In genomic region chr19:48392006-48392344, GRCh38 we compare ENCODE assay signal across 12 cellular contexts. TPM values are rescaled to one million over a fixed set of nuclear protein-coding genes. Genes with fewer than 3 reads are reported as not detected.
DNase-seq lines count a peak whose midpoint lies in the region; ATAC-seq and TF ChIP-seq lines count a peak whose summit lies in the region.
"Not testable (repeated sequence)": the region's sequence is repeated elsewhere in the genome, so short reads cannot be mapped to it uniquely, and the experiment has no call there.
"Had no signal": no experiment of that assay in that cellular context is flagged by ENCODE, and none has a peak within 500 bp of the region (broad histone marks: within the 10 kb centered on the region; RNA-seq: fewer than 3 reads in every experiment).

No MANE protein-coding gene starts in this region.

- not testable (repeated sequence) for H3K4me3 ChIP-seq in Caco-2 (ENCODE audit: low read depth, low read length)
- peak overlapping the region; percentile 85 for H3K4me3 ChIP-seq in OCI-LY3 (ENCODE audit: low read length)

- H3K4me1 Mint-ChIP-seq in Caco-2 (ENCODE audit: low read depth, unreplicated experiment), result peaks cover 33% of the 10 kb centered on the region
- peaks cover 26% of the 10 kb centered on the region for H3K4me1 Mint-ChIP-seq in activated CD8-positive, alpha-beta T cell treated with anti-CD3 and anti-CD28 coated beads for 36 hours (ENCODE audit: low read depth)
- peaks cover 22% of the 10 kb centered on the region for H3K4me1 Mint-ChIP-seq in activated naive CD8-positive, alpha-beta T cell treated with anti-CD3 and anti-CD28 coated beads, Interleukin-2, amount 50 U/mL, for 24 hours
- H3K4me1 Mint-ChIP-seq in mesothelial cell of epicardium, result peaks cover 43% of the 10 kb centered on the region
- peaks cover 33 to 55% of the 10 kb centered on the region in 2 donors for H3K4me1 Mint-ChIP-seq in stimulated activated naive B cell treated with anti-CD40 and anti-IgM and Interleukin-4, amounts not matched to agents 10 μg/mL and 1 μg/mL and 100 μg/mL, for 72 hours

- not testable (repeated sequence) for ATAC-seq in activated CD8-positive, alpha-beta T cell treated with anti-CD3 and anti-CD28 coated beads for 36 hours; activated naive CD8-positive, alpha-beta T cell treated with anti-CD3 and anti-CD28 coated beads, Interleukin-2, amount 50 U/mL, for 24 hours; stimulated activated naive B cell treated with anti-CD40 and anti-IgM and Interleukin-4, amounts not matched to agents 10 μg/mL and 1 μg/mL and 100 μg/mL, for 72 hours (replicated peaks)

- peak overlapping the region; percentile 61 for H3K27ac Mint-ChIP-seq in Caco-2 (ENCODE audit: unreplicated experiment)
- H3K27ac Mint-ChIP-seq in activated CD8-positive, alpha-beta T cell treated with anti-CD3 and anti-CD28 coated beads for 36 hours; activated naive CD8-positive, alpha-beta T cell treated with anti-CD3 and anti-CD28 coated beads, Interleukin-2, amount 50 U/mL, for 24 hours; mesothelial cell of epicardium: not testable (repeated sequence)
- H3K27ac Mint-ChIP-seq in stimulated activated naive B cell treated with anti-CD40 and anti-IgM and Interleukin-4, amounts not matched to agents 10 μg/mL and 1 μg/mL and 100 μg/mL, for 72 hours, result peak overlapping the region; percentile 94

- H3K4me1 ChIP-seq in Caco-2, result peaks cover 34% of the 10 kb centered on the region
- peaks cover 31% of the 10 kb centered on the region for H3K4me1 ChIP-seq in OCI-LY3 (ENCODE audit: low read length)

- H3K36me3 Mint-ChIP-seq in Caco-2 (ENCODE audit: insufficient read depth, unreplicated experiment) (peaks cover 67% of the 10 kb centered on the region), mesothelial cell of epicardium (peaks cover 13% of the 10 kb centered on the region)
- peaks cover 15% of the 10 kb centered on the region for H3K36me3 Mint-ChIP-seq in activated CD8-positive, alpha-beta T cell treated with anti-CD3 and anti-CD28 coated beads for 36 hours (ENCODE audit: low read depth)
- peaks cover 12% of the 10 kb centered on the region for H3K36me3 Mint-ChIP-seq in activated naive CD8-positive, alpha-beta T cell treated with anti-CD3 and anti-CD28 coated beads, Interleukin-2, amount 50 U/mL, for 24 hours (ENCODE audit: low read depth)
- peaks cover 10 to 16% of the 10 kb centered on the region in 2 donors for H3K36me3 Mint-ChIP-seq in stimulated activated naive B cell treated with anti-CD40 and anti-IgM and Interleukin-4, amounts not matched to agents 10 μg/mL and 1 μg/mL and 100 μg/mL, for 72 hours

- H3K4me2 ChIP-seq in OCI-LY3 (ENCODE audit: low read length), result peak overlapping the region; percentile 90

- not testable (repeated sequence) for H3K9me3 ChIP-seq in Caco-2; OCI-LY3 (ENCODE audit: insufficient read depth, low read length)

- H3K9me3 Mint-ChIP-seq in Caco-2 (ENCODE audit: unreplicated experiment); activated CD8-positive, alpha-beta T cell treated with anti-CD3 and anti-CD28 coated beads for 36 hours; activated naive CD8-positive, alpha-beta T cell treated with anti-CD3 and anti-CD28 coated beads, Interleukin-2, amount 50 U/mL, for 24 hours; mesothelial cell of epicardium; stimulated activated naive B cell treated with anti-CD40 and anti-IgM and Interleukin-4, amounts not matched to agents 10 μg/mL and 1 μg/mL and 100 μg/mL, for 72 hours: not testable (repeated sequence)

- H3K79me2 ChIP-seq in OCI-LY3 (ENCODE audit: low read length), result peaks cover 20% of the 10 kb centered on the region

- H3K36me3 ChIP-seq in Caco-2 (ENCODE audit: control insufficient read depth, insufficient read depth, low read length), result not testable (repeated sequence)
- H3K36me3 ChIP-seq in OCI-LY3 (replicated peaks; ENCODE audit: low read depth, low read length), result peaks cover 18% of the 10 kb centered on the region

- not testable (repeated sequence) for H3K27me3 Mint-ChIP-seq in Caco-2 (ENCODE audit: insufficient read depth, unreplicated experiment)
- peaks cover 31% of the 10 kb centered on the region for H3K27me3 Mint-ChIP-seq in activated CD8-positive, alpha-beta T cell treated with anti-CD3 and anti-CD28 coated beads for 36 hours
- H3K27me3 Mint-ChIP-seq in activated naive CD8-positive, alpha-beta T cell treated with anti-CD3 and anti-CD28 coated beads, Interleukin-2, amount 50 U/mL, for 24 hours, result peaks cover 29% of the 10 kb centered on the region
- peaks cover 28% of the 10 kb centered on the region for H3K27me3 Mint-ChIP-seq in mesothelial cell of epicardium (ENCODE audit: low read depth)
- peaks cover 33% of the 10 kb centered on the region in 2 donors for H3K27me3 Mint-ChIP-seq in stimulated activated naive B cell treated with anti-CD40 and anti-IgM and Interleukin-4, amounts not matched to agents 10 μg/mL and 1 μg/mL and 100 μg/mL, for 72 hours

- H3K27ac ChIP-seq in OCI-LY3 (ENCODE audit: low read length), result not testable (repeated sequence)

- not testable (repeated sequence) for DNase-seq in Caco-2; activated CD8-positive, alpha-beta T cell treated with anti-CD3 and anti-CD28 coated beads for 36 hours; activated naive CD8-positive, alpha-beta T cell treated with anti-CD3 and anti-CD28 coated beads, Interleukin-2, amount 50 U/mL, for 24 hours; mesothelial cell of epicardium (ENCODE audit: low spot score in 2 of 2, unreplicated experiment in 2 of 2); stimulated activated naive B cell treated with anti-CD40 and anti-IgM and Interleukin-4, amounts not matched to agents 10 μg/mL and 1 μg/mL and 100 μg/mL, for 72 hours

- CTCF ChIA-PET in Caco-2 (lab: Charles Lee), result interaction anchor here (0.5 to 2.2 kb wide), 31 partner anchors 8 to 241 kb away, joined by 3 to 49 read pairs (median 6); partner anchors contain the start of genes CARD8, GRWD1, SYNGR4 and TMEM143
- CTCF ChIA-PET in activated CD8-positive, alpha-beta T cell treated with anti-CD3 and anti-CD28 coated beads for 36 hours (lab: Charles Lee), result interaction anchor here (0.6 to 2.4 kb wide), 36 partner anchors 9 to 1185 kb away, joined by 3 to 25 read pairs (median 4); partner anchors contain the start of genes GRWD1, SYNGR4 and TMEM143

- H3K27me3 ChIP-seq in Caco-2 (replicated peaks; ENCODE audit: control insufficient read depth, insufficient read depth, low read length), result not testable (repeated sequence)
- H3K27me3 ChIP-seq in OCI-LY3 (ENCODE audit: low read depth, low read length), result peaks cover 33% of the 10 kb centered on the region

- not testable (repeated sequence) for TF ChIP-seq CTCF in Caco-2 (IDR thresholded peaks at IDR 0.05; ENCODE audit: insufficient read depth in 1 of 2, low read depth in 1 of 2, low read length in 1 of 2, severe bottlenecking in 1 of 2, unreplicated experiment in 1 of 2); OCI-LY3 (IDR thresholded peaks at IDR 0.05; ENCODE audit: low read depth, low read length); activated CD8-positive, alpha-beta T cell treated with anti-CD3 and anti-CD28 coated beads for 36 hours (IDR thresholded peaks at IDR 0.05); mesothelial cell of epicardium (IDR thresholded peaks at IDR 0.05; ENCODE audit: unreplicated experiment)

- intact Hi-C loops in Caco-2 (cut with micrococcal nuclease; ENCODE audit: unreplicated experiment), result loop anchor here (5.0 kb wide), 3 partner anchors 40 to 190 kb away; partner anchors contain the start of gene CYTH2
- intact Hi-C loops in activated CD8-positive, alpha-beta T cell treated with anti-CD3 and anti-CD28 coated beads for 36 hours (cut with micrococcal nuclease), result not testable (repeated sequence)

- peak overlapping the region; percentile 80 for H3K4me3 Mint-ChIP-seq in Caco-2 (ENCODE audit: unreplicated experiment)
- peak overlapping the region; percentile 91 for H3K4me3 Mint-ChIP-seq in activated CD8-positive, alpha-beta T cell treated with anti-CD3 and anti-CD28 coated beads for 36 hours
- H3K4me3 Mint-ChIP-seq in activated naive CD8-positive, alpha-beta T cell treated with anti-CD3 and anti-CD28 coated beads, Interleukin-2, amount 50 U/mL, for 24 hours, result peak overlapping the region; percentile 92
- peak overlapping the region; percentile 96 for H3K4me3 Mint-ChIP-seq in mesothelial cell of epicardium
- peak overlapping the region; percentile 93 to 99 for H3K4me3 Mint-ChIP-seq in stimulated activated naive B cell treated with anti-CD40 and anti-IgM and Interleukin-4, amounts not matched to agents 10 μg/mL and 1 μg/mL and 100 μg/mL, for 72 hours

- not testable (repeated sequence) for BruUV-seq in Caco-2 (replicated peaks; lab: Mats Ljungman, UMichigan)

- H2AFZ ChIP-seq in OCI-LY3 (ENCODE audit: low read depth, low read length), result peak overlapping the region; percentile 56; the same call in 1 of the 2 replicates

- not testable (repeated sequence) for H4K20me1 ChIP-seq in OCI-LY3 (ENCODE audit: insufficient read depth, low read length)

- H3K9ac ChIP-seq in OCI-LY3 (ENCODE audit: low read length), result peak overlapping the region; percentile 93

- POLR2A ChIA-PET in Caco-2 (lab: Charles Lee), result interaction anchor here (0.5 to 2.4 kb wide), 7 partner anchors 8 to 192 kb away, joined by 3 to 21 read pairs (median 6); partner anchors contain the start of genes CARD8, SYNGR4 and TMEM143
- POLR2A ChIA-PET in activated CD8-positive, alpha-beta T cell treated with anti-CD3 and anti-CD28 coated beads for 36 hours (lab: Charles Lee), result interaction anchor here (1.1 to 2.1 kb wide), 3 partner anchors 11 to 27 kb away, joined by 3 to 7 read pairs (median 3); partner anchors contain the start of gene SYNGR4

RNA-seq across cellular contexts. Expression of gene KDELR1, which starts 0.6 kb away (rescaled TPM):
- total RNA-seq in Caco-2 (2022) (375 and 381 TPM in 2 replicates), mesothelial cell of epicardium (255 to 262 TPM (median 260 TPM) in 3 replicates)
- total RNA-seq in activated CD8-positive, alpha-beta T cell treated with anti-CD3 and anti-CD28 coated beads for 36 hours, result 10 to 100 TPM; 66.3 to 66.7 TPM

RNA-seq across cellular contexts. Expression of gene GRIN2D, which starts 1.5 kb away (rescaled TPM):
- total RNA-seq in Caco-2 (2022), result 6.5 and 7.3 TPM in 2 replicates
- under 1 TPM; 0.13 to 0.18 TPM for total RNA-seq in activated CD8-positive, alpha-beta T cell treated with anti-CD3 and anti-CD28 coated beads for 36 hours
- total RNA-seq in mesothelial cell of epicardium, result 14.5 to 15.8 TPM (median 15.7 TPM) in 3 replicates

RNA-seq across cellular contexts. Expression of gene SYNGR4, which starts 27.8 kb away (rescaled TPM):
- total RNA-seq in Caco-2 (2022) (0.32 TPM in 1 of 2 replicates, not detected in the other), mesothelial cell of epicardium (not detected in 3 replicates)
- under 1 TPM in 1 of 2 experiments, not detected in 1; 0.38 TPM for total RNA-seq in activated CD8-positive, alpha-beta T cell treated with anti-CD3 and anti-CD28 coated beads for 36 hours
- total RNA-seq: cardiac septum, dermis blood vessel endothelial cell, lung microvascular endothelial cell, right cardiac atrium, stomach, tibial nerve had no signal

RNA-seq across cellular contexts. Expression of gene TMEM143, which starts 28.2 kb away (rescaled TPM):
- total RNA-seq in Caco-2 (2022) (20.4 and 24.4 TPM in 2 replicates), mesothelial cell of epicardium (8.2 to 11.7 TPM (median 8.6 TPM) in 3 replicates)
- total RNA-seq in activated CD8-positive, alpha-beta T cell treated with anti-CD3 and anti-CD28 coated beads for 36 hours, result 10 to 100 TPM; 19.4 to 21.7 TPM

RNA-seq across cellular contexts. Expression of gene GRWD1, which starts 53.8 kb away (rescaled TPM):
- total RNA-seq in Caco-2 (2022) (77.3 and 77.4 TPM in 2 replicates), mesothelial cell of epicardium (34.0 to 36.5 TPM (median 36.2 TPM) in 3 replicates)
- total RNA-seq in activated CD8-positive, alpha-beta T cell treated with anti-CD3 and anti-CD28 coated beads for 36 hours, result 10 to 100 TPM; 49.4 to 50.1 TPM
